ENCODE assay signal across 1 cellular context in the genomic region with DNA sequence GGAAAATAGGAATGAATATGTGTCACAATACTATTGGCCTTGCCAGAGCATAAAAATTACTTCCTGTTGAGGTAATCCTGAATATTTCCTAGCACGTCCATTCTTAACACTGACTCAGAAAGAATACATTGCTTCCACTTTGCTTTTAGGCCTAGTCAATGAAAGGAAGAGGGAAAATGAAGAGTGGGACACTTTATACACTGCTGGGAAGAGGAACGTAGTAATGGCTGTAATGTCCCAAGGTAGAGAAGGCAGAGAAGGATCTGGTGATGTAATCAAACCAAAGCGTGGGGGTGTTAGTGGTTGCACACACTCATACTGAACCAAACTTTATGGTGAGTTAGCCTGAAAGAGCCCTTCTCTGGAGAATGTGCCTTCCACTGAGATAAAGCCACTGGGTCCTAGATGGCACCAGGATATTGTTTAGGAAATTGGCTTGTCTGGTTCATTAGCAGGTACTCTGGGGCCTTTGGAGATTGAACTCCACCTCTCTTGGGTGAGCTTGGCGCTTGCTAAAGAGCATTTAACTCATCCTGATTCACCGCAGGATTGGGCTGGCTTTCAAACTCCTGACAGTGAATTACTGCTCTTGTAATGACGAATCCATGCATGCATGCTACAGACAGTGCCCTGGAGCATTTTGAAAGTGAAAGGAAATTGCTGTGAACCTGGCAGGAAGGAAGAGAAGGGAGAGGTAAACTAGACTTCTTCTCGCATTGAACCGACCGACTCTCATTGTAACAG.
TF ChIP-seq lines count a peak whose summit lies in the region.

No MANE protein-coding gene starts in this region.

TF ChIP-seq in HCT116, 20 proteins besides CTCF, POLR2A, EP300 and RAD21 (continued from another document):
- TF ChIP-seq, protein P1, sequence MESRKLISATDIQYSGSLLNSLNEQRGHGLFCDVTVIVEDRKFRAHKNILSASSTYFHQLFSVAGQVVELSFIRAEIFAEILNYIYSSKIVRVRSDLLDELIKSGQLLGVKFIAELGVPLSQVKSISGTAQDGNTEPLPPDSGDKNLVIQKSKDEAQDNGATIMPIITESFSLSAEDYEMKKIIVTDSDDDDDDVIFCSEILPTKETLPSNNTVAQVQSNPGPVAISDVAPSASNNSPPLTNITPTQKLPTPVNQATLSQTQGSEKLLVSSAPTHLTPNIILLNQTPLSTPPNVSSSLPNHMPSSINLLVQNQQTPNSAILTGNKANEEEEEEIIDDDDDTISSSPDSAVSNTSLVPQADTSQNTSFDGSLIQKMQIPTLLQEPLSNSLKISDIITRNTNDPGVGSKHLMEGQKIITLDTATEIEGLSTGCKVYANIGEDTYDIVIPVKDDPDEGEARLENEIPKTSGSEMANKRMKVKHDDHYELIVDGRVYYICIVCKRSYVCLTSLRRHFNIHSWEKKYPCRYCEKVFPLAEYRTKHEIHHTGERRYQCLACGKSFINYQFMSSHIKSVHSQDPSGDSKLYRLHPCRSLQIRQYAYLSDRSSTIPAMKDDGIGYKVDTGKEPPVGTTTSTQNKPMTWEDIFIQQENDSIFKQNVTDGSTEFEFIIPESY (IDR thresholded peaks at IDR 0.05; ENCODE audit: extremely low read depth, insufficient replicate concordance, low read length), result no peak
- TF ChIP-seq, protein P2, sequence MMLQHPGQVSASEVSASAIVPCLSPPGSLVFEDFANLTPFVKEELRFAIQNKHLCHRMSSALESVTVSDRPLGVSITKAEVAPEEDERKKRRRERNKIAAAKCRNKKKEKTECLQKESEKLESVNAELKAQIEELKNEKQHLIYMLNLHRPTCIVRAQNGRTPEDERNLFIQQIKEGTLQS (IDR thresholded peaks at IDR 0.05), result no peak
